9 cellular contexts compared by ENCODE assay signal in the genomic region with DNA sequence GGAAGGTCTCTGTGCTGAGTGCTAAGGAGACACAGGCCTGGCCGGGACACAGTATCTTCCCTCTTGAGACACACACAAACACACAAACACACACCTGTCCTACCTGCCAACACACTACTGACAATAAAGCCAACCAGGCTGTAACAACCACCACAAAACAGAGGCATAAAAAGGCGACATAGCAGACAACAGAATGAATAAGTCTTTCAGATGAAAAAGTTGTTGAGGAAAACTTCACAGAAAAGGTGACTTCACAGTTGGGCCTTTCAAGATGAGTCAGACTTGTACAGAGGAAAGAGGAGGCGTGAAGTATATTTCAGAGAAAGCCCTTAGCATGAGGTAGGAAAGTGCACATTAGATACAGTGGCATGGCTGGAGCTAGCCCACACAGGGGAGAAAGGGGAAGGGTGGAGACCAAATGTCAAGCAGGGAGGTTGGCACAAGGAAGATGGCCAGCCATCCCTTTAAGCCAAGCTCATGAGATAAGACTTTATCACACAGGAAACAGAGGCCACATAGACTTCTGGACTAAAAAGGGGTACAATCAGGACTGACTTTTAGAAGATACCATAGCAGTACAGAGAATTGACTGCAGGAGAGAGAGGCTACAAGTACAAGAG. TPM values are rescaled to one million over a fixed set of nuclear protein-coding genes. Genes with fewer than 3 reads are reported as not detected.
DNase-seq lines count a peak whose midpoint lies in the region; ATAC-seq and TF ChIP-seq lines count a peak whose summit lies in the region.
"Had no signal": no experiment of that assay in that cellular context is flagged by ENCODE, and none has a peak within 500 bp of the region (broad histone marks: within the 10 kb centered on the region; RNA-seq: fewer than 3 reads in every experiment).

No MANE protein-coding gene starts in this region.

- H3K27me3 Mint-ChIP-seq in Calu3 (ENCODE audit: unreplicated experiment) = no peaks in the 10 kb centered on the region
- H3K27me3 Mint-ChIP-seq in type B pancreatic cell = no peaks in the 10 kb centered on the region

- H3K4me3 ChIP-seq in adrenal gland = no peak overlapping the region

- no TSS peak for BruUV-seq in Calu3 (replicated peaks; lab: Mats Ljungman, UMichigan)

- no peaks in the 10 kb centered on the region for H3K9me3 Mint-ChIP-seq in Calu3 (ENCODE audit: low read depth, unreplicated experiment)
- H3K9me3 Mint-ChIP-seq in type B pancreatic cell = peaks cover 4% of the 10 kb centered on the region

- intact Hi-C loops in Calu3 (cut with micrococcal nuclease; ENCODE audit: unreplicated experiment) (no loop called here), adrenal gland (cut with DNase I) (no loop called here)

- no peak for TF ChIP-seq POLR2A in adrenal gland (IDR thresholded peaks at IDR 0.05)

- no peaks in the 10 kb centered on the region for H3K36me3 Mint-ChIP-seq in Calu3 (ENCODE audit: insufficient read depth, unreplicated experiment)
- H3K36me3 Mint-ChIP-seq in type B pancreatic cell = no peaks in the 10 kb centered on the region

- H3K36me3 ChIP-seq in adrenal gland (replicated peaks in 1 of 2) = no peaks in the 10 kb centered on the region

- ATAC-seq in HG03135 (IDR thresholded peaks at IDR 0.05; ENCODE audit: unreplicated experiment) = peak; percentile 92

- H3K27ac ChIP-seq in adrenal gland = no peak overlapping the region

- H3K27ac Mint-ChIP-seq in Calu3 (ENCODE audit: unreplicated experiment) (no peak overlapping the region), type B pancreatic cell (no peak overlapping the region)

- H3K4me3 Mint-ChIP-seq in Calu3 (ENCODE audit: low read depth, unreplicated experiment) = no peak overlapping the region
- H3K4me3 Mint-ChIP-seq in type B pancreatic cell = no peak overlapping the region

- H3K4me1 Mint-ChIP-seq in Calu3 (ENCODE audit: low read depth, unreplicated experiment) (peaks cover 19% of the 10 kb centered on the region), type B pancreatic cell (ENCODE audit: unreplicated experiment) (no peaks in the 10 kb centered on the region)

- H3K9me3 ChIP-seq in adrenal gland (replicated peaks in 1 of 3) = no peaks in the 10 kb centered on the region

- peaks cover 12% of the 10 kb centered on the region for H3K27me3 ChIP-seq in adrenal gland

- CTCF ChIA-PET in Calu3 (lab: Charles Lee) = no interaction called here

- TF ChIP-seq CTCF in Calu3 (IDR thresholded peaks at IDR 0.05; ENCODE audit: unreplicated experiment) (no peak), adrenal gland (IDR thresholded peaks at IDR 0.05) (no peak), type B pancreatic cell (conservative IDR thresholded peaks at IDR 0.05) (no peak)

- H3K4me1 ChIP-seq in adrenal gland (replicated peaks in 1 of 2) = no peaks in the 10 kb centered on the region

- WGBS in adrenal gland, 4 donors = 64 to 84% (median 81%) methylated on average over 3 of the region's 3 CpGs

- peak; percentile 23 for DNase-seq in activated naive CD4-positive, alpha-beta T cell treated with Interleukin-2 at 50 U/mL for 16 hours
- no peak for DNase-seq in activated naive CD4-positive, alpha-beta T cell (lab: John Stamatoyannopoulos, UW)
- DNase-seq in activated T-cell treated with anti-CD3 and anti-CD28 coated beads for 4 hours (peak; percentile 0), Calu3 (no peak), adrenal gland (no peak), type B pancreatic cell (ENCODE audit: extremely low spot score, unreplicated experiment) (no peak)
- peak; percentile 17 to 25 for DNase-seq in stimulated activated CD4-positive, alpha-beta T cell treated with anti-CD3 and anti-CD28 coated beads, Interleukin-2, amount 100 ng/mL, for 24 hours
- DNase-seq: DND-41 had no signal

RNA-seq across cellular contexts. Expression of a gene that starts 54.0 kb away (rescaled TPM):
- total RNA-seq in Calu3 (2022) (66.4 and 83.3 TPM in 2 replicates), adrenal gland (10 to 100 TPM; 11.2 to 22.8 (median 12.9) TPM), type B pancreatic cell (ENCODE audit: low replicate concordance) (7.5 and 10.9 TPM in 2 replicates)
- 1 to 10 TPM; 2.3 to 5.7 (median 3.9) TPM for polyA plus RNA-seq in adrenal gland

Comparison
In these comparisons a context has a peak if more than half of its experiments do, and no peak if none do; other contexts are left out.
1. DNase-seq: peak in activated naive CD4-positive, alpha-beta T cell treated with Interleukin-2 at 50 U/mL for 16 hours (single experiment), activated T-cell treated with anti-CD3 and anti-CD28 coated beads for 4 hours (single experiment) and stimulated activated CD4-positive, alpha-beta T cell treated with anti-CD3 and anti-CD28 coated beads, Interleukin-2, amount 100 ng/mL, for 24 hours (2 of 2); none in activated naive CD4-positive, alpha-beta T cell (0 of 4), Calu3 (single experiment), adrenal gland (0 of 7) and type B pancreatic cell (single experiment).